ENCODE assay signal across 1 cellular context in the genomic region with DNA sequence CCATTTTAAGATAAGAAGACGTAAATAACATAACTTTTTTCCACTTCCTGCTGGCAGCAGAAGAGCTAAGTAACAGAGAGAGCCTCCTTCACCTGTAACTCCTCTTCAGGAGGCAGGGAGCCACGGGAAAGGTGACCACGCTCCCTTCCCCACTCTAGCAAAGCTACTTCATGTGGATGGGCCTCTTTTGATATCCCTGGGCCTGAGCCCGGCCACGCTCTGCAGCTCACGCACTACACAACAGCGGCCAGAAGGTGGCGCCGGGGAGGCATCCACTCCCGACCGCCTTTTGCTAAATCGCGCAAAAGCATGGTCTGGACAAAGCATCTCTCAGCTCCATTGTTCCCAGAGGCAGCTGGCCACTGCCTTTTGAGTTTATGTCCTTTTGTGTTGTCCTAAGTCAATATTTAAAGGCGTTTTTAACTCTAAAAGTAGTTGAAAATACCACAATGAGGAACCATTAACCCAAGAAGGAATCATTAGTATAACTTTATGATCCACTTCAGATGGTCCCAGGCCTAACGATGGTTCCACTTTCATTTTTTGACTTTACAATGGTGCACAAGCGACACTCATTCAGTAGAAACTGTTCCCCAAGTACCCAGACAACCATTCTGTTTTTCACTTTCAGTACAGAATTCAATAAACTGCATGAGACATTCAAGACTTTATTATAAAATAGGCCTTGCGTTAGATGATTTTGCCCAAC.
TF ChIP-seq lines count a peak whose summit lies in the region.

No MANE protein-coding gene starts in this region.

TF ChIP-seq in GM12878, 131 proteins besides CTCF, POLR2A, EP300 and RAD21 (continued from another document):
- TF ChIP-seq HDGF (IDR thresholded peaks at IDR 0.05): no peak
- no peak for TF ChIP-seq BCL11A (IDR thresholded peaks at IDR 0.05; ENCODE audit: low read depth, low read length)
- no peak for TF ChIP-seq STAT3 (IDR thresholded peaks at IDR 0.05; ENCODE audit: low read depth, low read length)
- no peak for TF ChIP-seq ZZZ3 (IDR thresholded peaks at IDR 0.05; ENCODE audit: control insufficient read depth, insufficient read length, low read depth)
- TF ChIP-seq, protein P1, sequence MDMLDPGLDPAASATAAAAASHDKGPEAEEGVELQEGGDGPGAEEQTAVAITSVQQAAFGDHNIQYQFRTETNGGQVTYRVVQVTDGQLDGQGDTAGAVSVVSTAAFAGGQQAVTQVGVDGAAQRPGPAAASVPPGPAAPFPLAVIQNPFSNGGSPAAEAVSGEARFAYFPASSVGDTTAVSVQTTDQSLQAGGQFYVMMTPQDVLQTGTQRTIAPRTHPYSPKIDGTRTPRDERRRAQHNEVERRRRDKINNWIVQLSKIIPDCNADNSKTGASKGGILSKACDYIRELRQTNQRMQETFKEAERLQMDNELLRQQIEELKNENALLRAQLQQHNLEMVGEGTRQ (IDR thresholded peaks at IDR 0.05; ENCODE audit: borderline replicate concordance, low read depth, low read length): no peak
- TF ChIP-seq FOS (IDR thresholded peaks at IDR 0.05; ENCODE audit: borderline replicate concordance, extremely low read depth, insufficient read length): no peak
- TF ChIP-seq KLF5 (IDR thresholded peaks at IDR 0.05; ENCODE audit: partially characterized antibody): no peak
- no peak for TF ChIP-seq KDM1A (IDR thresholded peaks at IDR 0.05; ENCODE audit: borderline replicate concordance)
- TF ChIP-seq, protein P2, sequence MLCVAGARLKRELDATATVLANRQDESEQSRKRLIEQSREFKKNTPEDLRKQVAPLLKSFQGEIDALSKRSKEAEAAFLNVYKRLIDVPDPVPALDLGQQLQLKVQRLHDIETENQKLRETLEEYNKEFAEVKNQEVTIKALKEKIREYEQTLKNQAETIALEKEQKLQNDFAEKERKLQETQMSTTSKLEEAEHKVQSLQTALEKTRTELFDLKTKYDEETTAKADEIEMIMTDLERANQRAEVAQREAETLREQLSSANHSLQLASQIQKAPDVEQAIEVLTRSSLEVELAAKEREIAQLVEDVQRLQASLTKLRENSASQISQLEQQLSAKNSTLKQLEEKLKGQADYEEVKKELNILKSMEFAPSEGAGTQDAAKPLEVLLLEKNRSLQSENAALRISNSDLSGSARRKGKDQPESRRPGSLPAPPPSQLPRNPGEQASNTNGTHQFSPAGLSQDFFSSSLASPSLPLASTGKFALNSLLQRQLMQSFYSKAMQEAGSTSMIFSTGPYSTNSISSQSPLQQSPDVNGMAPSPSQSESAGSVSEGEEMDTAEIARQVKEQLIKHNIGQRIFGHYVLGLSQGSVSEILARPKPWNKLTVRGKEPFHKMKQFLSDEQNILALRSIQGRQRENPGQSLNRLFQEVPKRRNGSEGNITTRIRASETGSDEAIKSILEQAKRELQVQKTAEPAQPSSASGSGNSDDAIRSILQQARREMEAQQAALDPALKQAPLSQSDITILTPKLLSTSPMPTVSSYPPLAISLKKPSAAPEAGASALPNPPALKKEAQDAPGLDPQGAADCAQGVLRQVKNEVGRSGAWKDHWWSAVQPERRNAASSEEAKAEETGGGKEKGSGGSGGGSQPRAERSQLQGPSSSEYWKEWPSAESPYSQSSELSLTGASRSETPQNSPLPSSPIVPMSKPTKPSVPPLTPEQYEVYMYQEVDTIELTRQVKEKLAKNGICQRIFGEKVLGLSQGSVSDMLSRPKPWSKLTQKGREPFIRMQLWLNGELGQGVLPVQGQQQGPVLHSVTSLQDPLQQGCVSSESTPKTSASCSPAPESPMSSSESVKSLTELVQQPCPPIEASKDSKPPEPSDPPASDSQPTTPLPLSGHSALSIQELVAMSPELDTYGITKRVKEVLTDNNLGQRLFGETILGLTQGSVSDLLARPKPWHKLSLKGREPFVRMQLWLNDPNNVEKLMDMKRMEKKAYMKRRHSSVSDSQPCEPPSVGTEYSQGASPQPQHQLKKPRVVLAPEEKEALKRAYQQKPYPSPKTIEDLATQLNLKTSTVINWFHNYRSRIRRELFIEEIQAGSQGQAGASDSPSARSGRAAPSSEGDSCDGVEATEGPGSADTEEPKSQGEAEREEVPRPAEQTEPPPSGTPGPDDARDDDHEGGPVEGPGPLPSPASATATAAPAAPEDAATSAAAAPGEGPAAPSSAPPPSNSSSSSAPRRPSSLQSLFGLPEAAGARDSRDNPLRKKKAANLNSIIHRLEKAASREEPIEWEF (IDR thresholded peaks at IDR 0.05; ENCODE audit: insufficient replicate concordance, low read depth, low read length): no peak
- peak; percentile 48; the same call in 1 of the 2 replicates for TF ChIP-seq CREM (IDR thresholded peaks at IDR 0.05; ENCODE audit: low read depth)
- no peak for TF ChIP-seq SIX5 (IDR thresholded peaks at IDR 0.05; ENCODE audit: low read depth, low read length, severe bottlenecking)
- no peak for TF ChIP-seq POU2F2 (IDR thresholded peaks at IDR 0.05; ENCODE audit: borderline replicate concordance, low read depth, low read length)
- TF ChIP-seq TCF3 (IDR thresholded peaks at IDR 0.05; ENCODE audit: borderline replicate concordance, insufficient read depth, low read depth, low read length): peak; percentile 25; the same call in 1 of the 2 replicates
- TF ChIP-seq, protein P3, sequence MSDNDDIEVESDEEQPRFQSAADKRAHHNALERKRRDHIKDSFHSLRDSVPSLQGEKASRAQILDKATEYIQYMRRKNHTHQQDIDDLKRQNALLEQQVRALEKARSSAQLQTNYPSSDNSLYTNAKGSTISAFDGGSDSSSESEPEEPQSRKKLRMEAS (IDR thresholded peaks at IDR 0.05; ENCODE audit: low read depth, low read length): no peak
- no peak for TF ChIP-seq RBBP5 (conservative IDR thresholded peaks at IDR 0.05)
- TF ChIP-seq RB1 (IDR thresholded peaks at IDR 0.05; ENCODE audit: borderline replicate concordance): 0 out of 2 replicates have a peak, but pooled peaks have one; percentile 24
- TF ChIP-seq DPF2 (IDR thresholded peaks at IDR 0.05): no peak
- TF ChIP-seq SMARCA5 (IDR thresholded peaks at IDR 0.05): peak; percentile 78; the same call in 1 of the 2 replicates
- TF ChIP-seq SIN3A (IDR thresholded peaks at IDR 0.05; ENCODE audit: low read depth, low read length): no peak
- no peak for TF ChIP-seq POLR2AphosphoS5 (IDR thresholded peaks at IDR 0.05; ENCODE audit: low read length)
- 0 out of 2 replicates have a peak, but pooled peaks have one; percentile 43 for TF ChIP-seq RUNX3 (IDR thresholded peaks at IDR 0.05; ENCODE audit: low read length)
- TF ChIP-seq CBX3 (IDR thresholded peaks at IDR 0.05; ENCODE audit: borderline replicate concordance, low read depth): no peak
- no peak for TF ChIP-seq NFXL1 (IDR thresholded peaks at IDR 0.05; ENCODE audit: borderline replicate concordance)
- TF ChIP-seq POLR2AphosphoS2 (IDR thresholded peaks at IDR 0.05; ENCODE audit: low read depth, low read length): no peak
- TF ChIP-seq, protein P4, sequence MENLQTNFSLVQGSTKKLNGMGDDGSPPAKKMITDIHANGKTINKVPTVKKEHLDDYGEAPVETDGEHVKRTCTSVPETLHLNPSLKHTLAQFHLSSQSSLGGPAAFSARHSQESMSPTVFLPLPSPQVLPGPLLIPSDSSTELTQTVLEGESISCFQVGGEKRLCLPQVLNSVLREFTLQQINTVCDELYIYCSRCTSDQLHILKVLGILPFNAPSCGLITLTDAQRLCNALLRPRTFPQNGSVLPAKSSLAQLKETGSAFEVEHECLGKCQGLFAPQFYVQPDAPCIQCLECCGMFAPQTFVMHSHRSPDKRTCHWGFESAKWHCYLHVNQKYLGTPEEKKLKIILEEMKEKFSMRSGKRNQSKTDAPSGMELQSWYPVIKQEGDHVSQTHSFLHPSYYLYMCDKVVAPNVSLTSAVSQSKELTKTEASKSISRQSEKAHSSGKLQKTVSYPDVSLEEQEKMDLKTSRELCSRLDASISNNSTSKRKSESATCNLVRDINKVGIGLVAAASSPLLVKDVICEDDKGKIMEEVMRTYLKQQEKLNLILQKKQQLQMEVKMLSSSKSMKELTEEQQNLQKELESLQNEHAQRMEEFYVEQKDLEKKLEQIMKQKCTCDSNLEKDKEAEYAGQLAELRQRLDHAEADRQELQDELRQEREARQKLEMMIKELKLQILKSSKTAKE (IDR thresholded peaks at IDR 0.05; ENCODE audit: low read depth, poor library complexity, severe bottlenecking): no peak
- TF ChIP-seq CBX5 (IDR thresholded peaks at IDR 0.05; ENCODE audit: low read depth): peak; percentile 81; the same call in 1 of the 2 replicates
- TF ChIP-seq, protein P5, sequence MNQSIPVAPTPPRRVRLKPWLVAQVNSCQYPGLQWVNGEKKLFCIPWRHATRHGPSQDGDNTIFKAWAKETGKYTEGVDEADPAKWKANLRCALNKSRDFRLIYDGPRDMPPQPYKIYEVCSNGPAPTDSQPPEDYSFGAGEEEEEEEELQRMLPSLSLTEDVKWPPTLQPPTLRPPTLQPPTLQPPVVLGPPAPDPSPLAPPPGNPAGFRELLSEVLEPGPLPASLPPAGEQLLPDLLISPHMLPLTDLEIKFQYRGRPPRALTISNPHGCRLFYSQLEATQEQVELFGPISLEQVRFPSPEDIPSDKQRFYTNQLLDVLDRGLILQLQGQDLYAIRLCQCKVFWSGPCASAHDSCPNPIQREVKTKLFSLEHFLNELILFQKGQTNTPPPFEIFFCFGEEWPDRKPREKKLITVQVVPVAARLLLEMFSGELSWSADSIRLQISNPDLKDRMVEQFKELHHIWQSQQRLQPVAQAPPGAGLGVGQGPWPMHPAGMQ (IDR thresholded peaks at IDR 0.05; ENCODE audit: borderline replicate concordance): no peak
- TF ChIP-seq YY1 (IDR thresholded peaks at IDR 0.05; ENCODE audit: low read depth, low read length): peak; percentile 86
- no peak for TF ChIP-seq ZNF274 (IDR thresholded peaks at IDR 0.05; ENCODE audit: insufficient read depth, insufficient read length)
TF ChIP-seq in GM12878: peak in this region for 16.
